Comparison of ENCODE assay signal across 2 cellular contexts in genomic region chr17:67054608-67055007, GRCh38.
TF ChIP-seq lines count a peak whose summit lies in the region.

No MANE protein-coding gene starts in this region.

TF ChIP-seq in HepG2, 621 proteins besides CTCF, POLR2A, EP300 and RAD21 (continues in another document):
- TF ChIP-seq MAX (IDR thresholded peaks at IDR 0.05) (no peak), ZNF121 (CRISPR knock-in tag; IDR thresholded peaks at IDR 0.05) (no peak), ARID5B (CRISPR knock-in tag; IDR thresholded peaks at IDR 0.05) (no peak), NR2F6 (IDR thresholded peaks at IDR 0.05) (no peak), NR2F6 (CRISPR knock-in tag; IDR thresholded peaks at IDR 0.05) (no peak), REPIN1 (CRISPR knock-in tag; IDR thresholded peaks at IDR 0.05; ENCODE audit: borderline replicate concordance, low read depth) (no peak), SRSF1 (optimal IDR thresholded peaks at IDR 0.05; ENCODE audit: low read depth, low read length) (no peak), BCL6 (CRISPR knock-in tag; IDR thresholded peaks at IDR 0.05) (no peak), FOXK2 (IDR thresholded peaks at IDR 0.05) (peak; percentile 48; the same call in 1 of the 2 replicates), ZNF589 (CRISPR knock-in tag; conservative IDR thresholded peaks at IDR 0.05) (no peak)
- TF ChIP-seq, protein P1, sequence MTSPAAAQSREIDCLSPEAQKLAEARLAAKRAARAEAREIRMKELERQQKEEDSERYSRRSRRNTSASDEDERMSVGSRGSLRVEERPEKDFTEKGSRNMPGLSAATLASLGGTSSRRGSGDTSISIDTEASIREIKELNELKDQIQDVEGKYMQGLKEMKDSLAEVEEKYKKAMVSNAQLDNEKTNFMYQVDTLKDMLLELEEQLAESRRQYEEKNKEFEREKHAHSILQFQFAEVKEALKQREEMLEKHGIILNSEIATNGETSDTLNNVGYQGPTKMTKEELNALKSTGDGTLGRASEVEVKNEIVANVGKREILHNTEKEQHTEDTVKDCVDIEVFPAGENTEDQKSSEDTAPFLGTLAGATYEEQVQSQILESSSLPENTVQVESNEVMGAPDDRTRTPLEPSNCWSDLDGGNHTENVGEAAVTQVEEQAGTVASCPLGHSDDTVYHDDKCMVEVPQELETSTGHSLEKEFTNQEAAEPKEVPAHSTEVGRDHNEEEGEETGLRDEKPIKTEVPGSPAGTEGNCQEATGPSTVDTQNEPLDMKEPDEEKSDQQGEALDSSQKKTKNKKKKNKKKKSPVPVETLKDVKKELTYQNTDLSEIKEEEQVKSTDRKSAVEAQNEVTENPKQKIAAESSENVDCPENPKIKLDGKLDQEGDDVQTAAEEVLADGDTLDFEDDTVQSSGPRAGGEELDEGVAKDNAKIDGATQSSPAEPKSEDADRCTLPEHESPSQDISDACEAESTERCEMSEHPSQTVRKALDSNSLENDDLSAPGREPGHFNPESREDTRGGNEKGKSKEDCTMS (CRISPR knock-in tag; conservative IDR thresholded peaks at IDR 0.05) = no peak
- TF ChIP-seq, protein P2, sequence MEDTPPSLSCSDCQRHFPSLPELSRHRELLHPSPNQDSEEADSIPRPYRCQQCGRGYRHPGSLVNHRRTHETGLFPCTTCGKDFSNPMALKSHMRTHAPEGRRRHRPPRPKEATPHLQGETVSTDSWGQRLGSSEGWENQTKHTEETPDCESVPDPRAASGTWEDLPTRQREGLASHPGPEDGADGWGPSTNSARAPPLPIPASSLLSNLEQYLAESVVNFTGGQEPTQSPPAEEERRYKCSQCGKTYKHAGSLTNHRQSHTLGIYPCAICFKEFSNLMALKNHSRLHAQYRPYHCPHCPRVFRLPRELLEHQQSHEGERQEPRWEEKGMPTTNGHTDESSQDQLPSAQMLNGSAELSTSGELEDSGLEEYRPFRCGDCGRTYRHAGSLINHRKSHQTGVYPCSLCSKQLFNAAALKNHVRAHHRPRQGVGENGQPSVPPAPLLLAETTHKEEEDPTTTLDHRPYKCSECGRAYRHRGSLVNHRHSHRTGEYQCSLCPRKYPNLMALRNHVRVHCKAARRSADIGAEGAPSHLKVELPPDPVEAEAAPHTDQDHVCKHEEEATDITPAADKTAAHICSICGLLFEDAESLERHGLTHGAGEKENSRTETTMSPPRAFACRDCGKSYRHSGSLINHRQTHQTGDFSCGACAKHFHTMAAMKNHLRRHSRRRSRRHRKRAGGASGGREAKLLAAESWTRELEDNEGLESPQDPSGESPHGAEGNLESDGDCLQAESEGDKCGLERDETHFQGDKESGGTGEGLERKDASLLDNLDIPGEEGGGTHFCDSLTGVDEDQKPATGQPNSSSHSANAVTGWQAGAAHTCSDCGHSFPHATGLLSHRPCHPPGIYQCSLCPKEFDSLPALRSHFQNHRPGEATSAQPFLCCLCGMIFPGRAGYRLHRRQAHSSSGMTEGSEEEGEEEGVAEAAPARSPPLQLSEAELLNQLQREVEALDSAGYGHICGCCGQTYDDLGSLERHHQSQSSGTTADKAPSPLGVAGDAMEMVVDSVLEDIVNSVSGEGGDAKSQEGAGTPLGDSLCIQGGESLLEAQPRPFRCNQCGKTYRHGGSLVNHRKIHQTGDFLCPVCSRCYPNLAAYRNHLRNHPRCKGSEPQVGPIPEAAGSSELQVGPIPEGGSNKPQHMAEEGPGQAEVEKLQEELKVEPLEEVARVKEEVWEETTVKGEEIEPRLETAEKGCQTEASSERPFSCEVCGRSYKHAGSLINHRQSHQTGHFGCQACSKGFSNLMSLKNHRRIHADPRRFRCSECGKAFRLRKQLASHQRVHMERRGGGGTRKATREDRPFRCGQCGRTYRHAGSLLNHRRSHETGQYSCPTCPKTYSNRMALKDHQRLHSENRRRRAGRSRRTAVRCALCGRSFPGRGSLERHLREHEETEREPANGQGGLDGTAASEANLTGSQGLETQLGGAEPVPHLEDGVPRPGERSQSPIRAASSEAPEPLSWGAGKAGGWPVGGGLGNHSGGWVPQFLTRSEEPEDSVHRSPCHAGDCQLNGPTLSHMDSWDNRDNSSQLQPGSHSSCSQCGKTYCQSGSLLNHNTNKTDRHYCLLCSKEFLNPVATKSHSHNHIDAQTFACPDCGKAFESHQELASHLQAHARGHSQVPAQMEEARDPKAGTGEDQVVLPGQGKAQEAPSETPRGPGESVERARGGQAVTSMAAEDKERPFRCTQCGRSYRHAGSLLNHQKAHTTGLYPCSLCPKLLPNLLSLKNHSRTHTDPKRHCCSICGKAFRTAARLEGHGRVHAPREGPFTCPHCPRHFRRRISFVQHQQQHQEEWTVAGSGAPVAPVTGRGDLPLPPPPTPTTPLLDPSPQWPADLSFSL (CRISPR knock-in tag; IDR thresholded peaks at IDR 0.05) = peak; percentile 91

TF ChIP-seq in GM12878, 131 proteins besides CTCF, POLR2A, EP300 and RAD21:
- no peak for TF ChIP-seq PAX8 (IDR thresholded peaks at IDR 0.05)
- no peak for TF ChIP-seq MTA2 (IDR thresholded peaks at IDR 0.05; ENCODE audit: low read depth)
- no peak for TF ChIP-seq ZNF274 (IDR thresholded peaks at IDR 0.05; ENCODE audit: insufficient read depth, insufficient read length)
- no peak for TF ChIP-seq ZZZ3 (IDR thresholded peaks at IDR 0.05; ENCODE audit: control insufficient read depth, insufficient read length, low read depth)
- TF ChIP-seq, protein P3, sequence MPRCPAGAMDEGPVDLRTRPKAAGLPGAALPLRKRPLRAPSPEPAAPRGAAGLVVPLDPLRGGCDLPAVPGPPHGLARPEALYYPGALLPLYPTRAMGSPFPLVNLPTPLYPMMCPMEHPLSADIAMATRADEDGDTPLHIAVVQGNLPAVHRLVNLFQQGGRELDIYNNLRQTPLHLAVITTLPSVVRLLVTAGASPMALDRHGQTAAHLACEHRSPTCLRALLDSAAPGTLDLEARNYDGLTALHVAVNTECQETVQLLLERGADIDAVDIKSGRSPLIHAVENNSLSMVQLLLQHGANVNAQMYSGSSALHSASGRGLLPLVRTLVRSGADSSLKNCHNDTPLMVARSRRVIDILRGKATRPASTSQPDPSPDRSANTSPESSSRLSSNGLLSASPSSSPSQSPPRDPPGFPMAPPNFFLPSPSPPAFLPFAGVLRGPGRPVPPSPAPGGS (IDR thresholded peaks at IDR 0.05; ENCODE audit: borderline replicate concordance, insufficient read depth, low read depth, low read length, poor library complexity, severe bottlenecking) = peak; percentile 99
- TF ChIP-seq, protein P4, sequence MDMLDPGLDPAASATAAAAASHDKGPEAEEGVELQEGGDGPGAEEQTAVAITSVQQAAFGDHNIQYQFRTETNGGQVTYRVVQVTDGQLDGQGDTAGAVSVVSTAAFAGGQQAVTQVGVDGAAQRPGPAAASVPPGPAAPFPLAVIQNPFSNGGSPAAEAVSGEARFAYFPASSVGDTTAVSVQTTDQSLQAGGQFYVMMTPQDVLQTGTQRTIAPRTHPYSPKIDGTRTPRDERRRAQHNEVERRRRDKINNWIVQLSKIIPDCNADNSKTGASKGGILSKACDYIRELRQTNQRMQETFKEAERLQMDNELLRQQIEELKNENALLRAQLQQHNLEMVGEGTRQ (IDR thresholded peaks at IDR 0.05; ENCODE audit: borderline replicate concordance, low read depth, low read length) = no peak
- no peak for TF ChIP-seq ZNF207 (IDR thresholded peaks at IDR 0.05; ENCODE audit: borderline replicate concordance)
- no peak for TF ChIP-seq NR2C1 (IDR thresholded peaks at IDR 0.05)
- TF ChIP-seq SMC3 (IDR thresholded peaks at IDR 0.05; ENCODE audit: borderline replicate concordance, low read length) = no peak
- no peak for TF ChIP-seq TARDBP (IDR thresholded peaks at IDR 0.05; ENCODE audit: borderline replicate concordance)
- TF ChIP-seq BHLHE40 (IDR thresholded peaks at IDR 0.05; ENCODE audit: borderline replicate concordance in 1 of 2, low read depth in 2 of 2, low read length in 1 of 2) = no peak
- TF ChIP-seq LARP7 (IDR thresholded peaks at IDR 0.05) = no peak
- no peak for TF ChIP-seq HDAC2 (IDR thresholded peaks at IDR 0.05)
- TF ChIP-seq PML (IDR thresholded peaks at IDR 0.05; ENCODE audit: low read length) = no peak
- TF ChIP-seq TCF7 (IDR thresholded peaks at IDR 0.05; ENCODE audit: borderline replicate concordance) = no peak
- TF ChIP-seq TCF3 (IDR thresholded peaks at IDR 0.05; ENCODE audit: borderline replicate concordance, insufficient read depth, low read depth, low read length) = peak; percentile 42; the same call in 1 of the 2 replicates
- TF ChIP-seq NFXL1 (IDR thresholded peaks at IDR 0.05; ENCODE audit: borderline replicate concordance) = no peak
- TF ChIP-seq NFIC (IDR thresholded peaks at IDR 0.05; ENCODE audit: low read depth, low read length) = peak; percentile 60; the same call in 1 of the 2 replicates
- TF ChIP-seq SKIL (IDR thresholded peaks at IDR 0.05; ENCODE audit: low read depth, poor library complexity, severe bottlenecking) = no peak
- no peak for TF ChIP-seq SREBF2 (IDR thresholded peaks at IDR 0.05; ENCODE audit: low read length)
- TF ChIP-seq ZSCAN29 (IDR thresholded peaks at IDR 0.05) = no peak
- no peak for TF ChIP-seq SMARCA5 (IDR thresholded peaks at IDR 0.05)
- no peak for TF ChIP-seq E4F1 (IDR thresholded peaks at IDR 0.05; ENCODE audit: borderline replicate concordance, partially characterized antibody)
- no peak for TF ChIP-seq ZNF687 (IDR thresholded peaks at IDR 0.05)
- peak; percentile 49; the same call in 1 of the 2 replicates for TF ChIP-seq HDGF (IDR thresholded peaks at IDR 0.05)
- no peak for TF ChIP-seq USF1 (IDR thresholded peaks at IDR 0.05; ENCODE audit: borderline replicate concordance, extremely low read length, insufficient read depth, low read depth, low read length)
- no peak for TF ChIP-seq IRF3 (IDR thresholded peaks at IDR 0.05)
